In genomic region chr2:132646805-132647115, GRCh38 we compare ENCODE assay signal across 33 cellular contexts. TPM values are rescaled to one million over a fixed set of nuclear protein-coding genes. Genes with fewer than 3 reads are reported as not detected.
"Had no signal": no experiment of that assay in that cellular context is flagged by ENCODE, and none has a peak within 500 bp of the region (broad histone marks: within the 10 kb centered on the region; RNA-seq: fewer than 3 reads in every experiment).

No MANE protein-coding gene starts in this region.

- H3K36me3 ChIP-seq: WERI-Rb-1 had no signal

- ATAC-seq: activated CD8-positive, alpha-beta memory T cell treated with anti-CD3 and anti-CD28 coated beads, Interleukin-2, amount 10 ng/mL, durations not matched to agents 7 days and 5 days; activated T-helper 17 cell treated with anti-CD3 and anti-CD28 coated beads, Interleukin-2, amount 50 U/mL, for 72 hours; T-cell had no signal

- H3K9ac ChIP-seq: KMS-11 had no signal

- H3K4me2 ChIP-seq: KMS-11 had no signal

- DNase-seq: activated CD4-positive, alpha-beta memory T cell treated with anti-CD3 and anti-CD28 coated beads, Interleukin-2, amount 10 ng/mL, durations not matched to agents 7 days and 5 days; activated CD4-positive, alpha-beta T cell treated with anti-CD3 and anti-CD28 coated beads for 1 hour; activated CD4-positive, alpha-beta T cell treated with anti-CD3 and anti-CD28 coated beads for 48 hours; activated CD4-positive, CD25-positive, alpha-beta regulatory T cell; activated CD8-positive, alpha-beta memory T cell treated with anti-CD3 and anti-CD28 coated beads for 24 hours; activated CD8-positive, alpha-beta memory T cell treated with anti-CD3 and anti-CD28 coated beads, Interleukin-2, amount 10 ng/mL, durations not matched to agents 7 days and 5 days; activated CD8-positive, alpha-beta memory T cell treated with anti-CD3 and anti-CD28 coated beads, Interleukin-2, amount 50 U/mL, for 48 hours; activated effector memory CD4-positive, alpha-beta T cell treated with anti-CD3 and anti-CD28 coated beads, Interleukin-2, amount 50 U/mL, for 16 hours; activated naive CD4-positive, alpha-beta T cell; activated naive CD4-positive, alpha-beta T cell treated with anti-CD3 and anti-CD28 coated beads, Interleukin-2, amount 50 U/mL, for 16 hours; activated naive CD8-positive, alpha-beta T cell treated with anti-CD3 and anti-CD28 coated beads for 36 hours; activated T-cell treated with anti-CD3 and anti-CD28 coated beads, Interleukin-2, amount 50 U/mL, for 48 hours; amniotic stem cell; aorta; brain microvascular endothelial cell; NCI-H1105 treated with DMSO at 0.1 percent for 48 hours; NCI-H1436; NCI-H1694; NCI-H1930; NCI-H2081 treated with DMSO at 0.1 percent for 48 hours; NCI-H2171; NCI-H510A; NCI-H526; NCI-H748 treated with DMSO at 0.1 percent for 48 hours; NK-92 treated with Interleukin-12 subunit alpha and Interleukin-12 subunit beta, amount 100 ng/mL, for 24 hours; OCI-M1; Right ventricle myocardium superior; T-cell; T-helper 2 cell; T-helper 9 cell; WERI-Rb-1 had no signal

- H3K27ac ChIP-seq: brain microvascular endothelial cell, KMS-11, WERI-Rb-1 had no signal

- H3K27me3 ChIP-seq: brain microvascular endothelial cell had no signal

RNA-seq across cellular contexts. Expression of gene LYPD1, which starts 23.2 kb away (rescaled TPM):
- total RNA-seq: activated CD4-positive, alpha-beta memory T cell treated with anti-CD3 and anti-CD28 coated beads, Interleukin-2, amount 10 ng/mL, durations not matched to agents 7 days and 5 days; activated CD8-positive, alpha-beta memory T cell treated with anti-CD3 and anti-CD28 coated beads, Interleukin-2, amount 10 ng/mL, durations not matched to agents 7 days and 5 days; activated naive CD8-positive, alpha-beta T cell treated with anti-CD3 and anti-CD28 coated beads for 36 hours; activated T-helper 17 cell treated with anti-CD3 and anti-CD28 coated beads, Interleukin-2, amount 50 U/mL, for 72 hours; Right ventricle myocardium superior had no signal
- polyA plus RNA-seq: aorta had no signal
